8 cellular contexts compared by ENCODE assay signal in genomic region chr19:50512112-50512998, GRCh38. TPM values are rescaled to one million over a fixed set of nuclear protein-coding genes. Genes with fewer than 3 reads are reported as not detected.
DNase-seq lines count a peak whose midpoint lies in the region; ATAC-seq and TF ChIP-seq lines count a peak whose summit lies in the region.
"Had no signal": no experiment of that assay in that cellular context is flagged by ENCODE, and none has a peak within 500 bp of the region (broad histone marks: within the 10 kb centered on the region; RNA-seq: fewer than 3 reads in every experiment).

No MANE protein-coding gene starts in this region.

- H3K4me3 ChIP-seq in BLaER1 (peak overlapping the region; percentile 69), SK-N-MC (peak overlapping the region; percentile 85; the same call in 1 of the 2 replicates), ascending aorta (peak overlapping the region in 1 of 2 donors; percentile 92)

- no peaks in the 10 kb centered on the region for H4K20me1 ChIP-seq in BLaER1

- H3K27me3 ChIP-seq in BLaER1 (no peaks in the 10 kb centered on the region), layer of hippocampus (ENCODE audit: control insufficient read depth, insufficient read depth, low read length) (no peaks in the 10 kb centered on the region), ascending aorta (no peaks in the 10 kb centered on the region)

- ATAC-seq in HG03175 (IDR thresholded peaks at IDR 0.05; ENCODE audit: unreplicated experiment): no peak

- intact Hi-C loops in ascending aorta (cut with DNase I): loop anchor here (5.0 to 10.0 kb wide), 5 partner anchors 80 to 852 kb away; partner anchors contain the start of genes CLDND2, ETFB, MYBPC2 and MYH14

- no peak for TF ChIP-seq CTCF in ascending aorta (IDR thresholded peaks at IDR 0.05)

- peak overlapping the region; percentile 89 for H3K27ac ChIP-seq in BLaER1
- peak overlapping the region; percentile 71 for H3K27ac ChIP-seq in SK-N-MC
- H3K27ac ChIP-seq in layer of hippocampus (ENCODE audit: low read depth, low read length): peak overlapping the region; percentile 60
- H3K27ac ChIP-seq in ascending aorta: peak overlapping the region in 1 of 2 donors; percentile 65
- H3K27ac ChIP-seq: SJSA1 had no signal

- peak overlapping the region; percentile 88 for H3K4me2 ChIP-seq in BLaER1

- DNase-seq in SK-N-MC (ENCODE audit: low read depth, low spot score) (no peak), NCI-H1092 (lab: John Stamatoyannopoulos, UW) (no peak), ascending aorta (ENCODE audit: low spot score in 2 of 2) (no peak)
- DNase-seq: IMR-90 had no signal

- H3K9ac ChIP-seq in BLaER1: peak overlapping the region; percentile 80
- H3K9ac ChIP-seq in SK-N-MC (ENCODE audit: insufficient read length): peak overlapping the region; percentile 76

- H3K4me1 ChIP-seq in BLaER1: peaks cover 79% of the 10 kb centered on the region
- peaks cover 6% of the 10 kb centered on the region in 2 donors for H3K4me1 ChIP-seq in ascending aorta

- H3K9me3 ChIP-seq in BLaER1 (no peaks in the 10 kb centered on the region), SK-N-MC (ENCODE audit: low read depth, low read length) (no peaks in the 10 kb centered on the region), ascending aorta (no peaks in the 10 kb centered on the region)
- H3K9me3 ChIP-seq: SJSA1 had no signal

- H3K36me3 ChIP-seq in BLaER1 (peaks cover under 1% of the 10 kb centered on the region; the same call in 1 of the 2 replicates), SK-N-MC (ENCODE audit: insufficient read depth, low read length) (no peaks in the 10 kb centered on the region), ascending aorta (no peaks in the 10 kb centered on the region)

RNA-seq across cellular contexts. Expression of gene ASPDH, which starts 1.4 kb away (rescaled TPM):
- not detected for total RNA-seq in ascending aorta
- total RNA-seq: IMR-90, SJSA1 had no signal

RNA-seq across cellular contexts. Expression of gene JOSD2, which starts 1.4 kb away (rescaled TPM):
- 169 TPM for total RNA-seq in ascending aorta

RNA-seq across cellular contexts. Expression of gene GARIN5A, which starts 35.7 kb away (rescaled TPM):
- total RNA-seq in ascending aorta: not detected
- total RNA-seq: IMR-90, SJSA1 had no signal

RNA-seq across cellular contexts. Expression of gene EMC10, which starts 36.0 kb away (rescaled TPM):
- total RNA-seq in ascending aorta: 87.9 TPM

RNA-seq across cellular contexts. Expression of gene LRRC4B, which starts 55.9 kb away (rescaled TPM):
- 56.0 TPM for total RNA-seq in ascending aorta
- total RNA-seq: IMR-90, SJSA1 had no signal
